Comparison of ENCODE assay signal across 1 cellular context in genomic region chr6:28530777-28531176, GRCh38.
TF ChIP-seq lines count a peak whose summit lies in the region.

No MANE protein-coding gene starts in this region.

TF ChIP-seq in WTC11, 78 proteins besides CTCF, POLR2A, EP300 and RAD21:
- TF ChIP-seq IRF1 (CRISPR knock-in tag; IDR thresholded peaks at IDR 0.05) = no peak
- no peak for TF ChIP-seq ZNF671 (CRISPR knock-in tag; IDR thresholded peaks at IDR 0.05)
- no peak for TF ChIP-seq NFYB (CRISPR knock-in tag; conservative IDR thresholded peaks at IDR 0.05; ENCODE audit: low read depth)
- TF ChIP-seq IRF2 (CRISPR knock-in tag; IDR thresholded peaks at IDR 0.05; ENCODE audit: borderline replicate concordance, low read depth) = no peak
- TF ChIP-seq ZNF317 (CRISPR knock-in tag; IDR thresholded peaks at IDR 0.05; ENCODE audit: borderline replicate concordance, low read depth) = no peak
- no peak for TF ChIP-seq STAT6 (CRISPR knock-in tag; conservative IDR thresholded peaks at IDR 0.05; ENCODE audit: low read depth)
